In genomic region chr4:81468685-81469084, GRCh38 we compare ENCODE assay signal across 16 cellular contexts. TPM values are rescaled to one million over a fixed set of nuclear protein-coding genes. Genes with fewer than 3 reads are reported as not detected.
DNase-seq lines count a peak whose midpoint lies in the region; ATAC-seq and TF ChIP-seq lines count a peak whose summit lies in the region.
"Had no signal": no experiment of that assay in that cellular context is flagged by ENCODE, and none has a peak within 500 bp of the region (broad histone marks: within the 10 kb centered on the region; RNA-seq: fewer than 3 reads in every experiment).

No MANE protein-coding gene starts in this region.

- DNase-seq in SK-N-MC (ENCODE audit: low read depth, low spot score) (no peak), right lobe of liver (no peak), stomach (no peak), activated gamma-delta T cell treated with Interleukin-2 at 50 U/mL for 16 hours (no peak), NOMO-1 (lab: John Stamatoyannopoulos, UW; ENCODE audit: unreplicated experiment in 2 of 2) (no peak), DMS53 (lab: John Stamatoyannopoulos, UW) (no peak)
- DNase-seq: activated CD4-positive, alpha-beta memory T cell treated with anti-CD3 and anti-CD28 coated beads, Interleukin-2, amount 10 ng/mL, durations not matched to agents 7 days and 5 days; dermis blood vessel endothelial cell; NCI-H1417 treated with DMSO at 0.1 percent for 48 hours; NCI-H446; stimulated activated CD4-positive, alpha-beta T cell treated with anti-CD3 and anti-CD28 coated beads, Interleukin-2, amount 100 ng/mL, for 24 hours had no signal

- intact Hi-C loops in right lobe of liver (cut with DNase I) (no loop called here), stomach (cut with DNase I; ENCODE audit: low total_unique reads) (loop anchor here (5.0 kb wide), 1 partner anchor 374 kb away; no protein-coding TSS in a partner anchor)

- POLR2A ChIA-PET in HEK293 (lab: Yijun Ruan, JAX), result no interaction called here

- TF ChIP-seq CTCF in HEK293 (tag by site-specific recombination; IDR thresholded peaks at IDR 0.05) (no peak), right lobe of liver (IDR thresholded peaks at IDR 0.05) (no peak), stomach (IDR thresholded peaks at IDR 0.05) (no peak)

- ATAC-seq in right lobe of liver, result no peak
- ATAC-seq: Panc1 had no signal

- H3K9ac ChIP-seq in SK-N-MC (ENCODE audit: insufficient read length), result peak overlapping the region; percentile 41

- H3K27me3 ChIP-seq in right lobe of liver (no peaks in the 10 kb centered on the region), stomach (no peaks in the 10 kb centered on the region)
- H3K27me3 ChIP-seq: vagina had no signal

- H3K4me3 ChIP-seq in HEK293 (ENCODE audit: low read depth, low read length) (no peak overlapping the region), SK-N-MC (peak overlapping the region; percentile 98), right lobe of liver (peak overlapping the region; percentile 81 to 90 (median 87)), stomach (peak overlapping the region in 2 of 4 donors; percentile 74 to 83)
- H3K4me3 ChIP-seq: HAP-1 had no signal

- H3K27ac ChIP-seq in HEK293 (ENCODE audit: extremely low read depth, low read depth, low read length), result no peak overlapping the region
- H3K27ac ChIP-seq in SK-N-MC, result peak overlapping the region; percentile 43
- peak overlapping the region; percentile 97 to 100 (median 99) for H3K27ac ChIP-seq in right lobe of liver
- H3K27ac ChIP-seq in stomach, result peak overlapping the region in 3 of 5 donors; percentile 11 to 92 (median 92)
- H3K27ac ChIP-seq: vagina had no signal

- TF ChIP-seq EP300 in stomach (IDR thresholded peaks at IDR 0.05), result no peak

- H3K4me1 ChIP-seq in HEK293 (ENCODE audit: control insufficient read depth, insufficient read depth, low read length) (peaks cover 11% of the 10 kb centered on the region), right lobe of liver (peaks cover 0 to 63% (median 24%) of the 10 kb centered on the region in 4 donors), stomach (peaks cover 22 to 88% (median 54%) of the 10 kb centered on the region in 4 donors)
- H3K4me1 ChIP-seq: HAP-1 had no signal

- CTCF ChIA-PET in HEK293 (lab: Yijun Ruan, JAX), result interaction anchor here (1.5 kb wide), 1 partner anchor 376 kb away, joined by 9 read pairs; no protein-coding TSS in a partner anchor

- 19% methylated on average over 2 of the region's 2 CpGs for WGBS in right lobe of liver (ENCODE audit: insufficient coverage, low coverage, low lambda C conversion rate, missing lambda C conversion rate)
- WGBS in stomach, 5 donors, result 51 to 67% (median 54%) methylated on average over 2 of the region's 2 CpGs

- H3K36me3 ChIP-seq in HEK293 (ENCODE audit: control insufficient read depth in 2 of 2, insufficient read depth in 1 of 2, low read length in 2 of 2) (no peaks in the 10 kb centered on the region), SK-N-MC (ENCODE audit: insufficient read depth, low read length) (no peaks in the 10 kb centered on the region), right lobe of liver (no peaks in the 10 kb centered on the region), stomach (no peaks in the 10 kb centered on the region)
- H3K36me3 ChIP-seq: HAP-1, vagina had no signal

- no peak for TF ChIP-seq POLR2A in right lobe of liver (IDR thresholded peaks at IDR 0.05)
- TF ChIP-seq POLR2A in stomach (IDR thresholded peaks at IDR 0.05), result no peak

- H3K9me3 ChIP-seq in HEK293 (ENCODE audit: control insufficient read depth, insufficient read depth, low read depth, low read length) (no peaks in the 10 kb centered on the region), SK-N-MC (ENCODE audit: low read depth, low read length) (no peaks in the 10 kb centered on the region), right lobe of liver (no peaks in the 10 kb centered on the region), stomach (no peaks in the 10 kb centered on the region)
- H3K9me3 ChIP-seq: HAP-1, vagina had no signal

TF ChIP-seq in HEK293, 187 proteins besides CTCF, POLR2A, EP300 and RAD21:
- TF ChIP-seq ZBTB1 (tag by site-specific recombination; IDR thresholded peaks at IDR 0.05), result no peak
- no peak for TF ChIP-seq ZNF138 (tag by site-specific recombination; IDR thresholded peaks at IDR 0.05; ENCODE audit: borderline replicate concordance)
- no peak for TF ChIP-seq MZF1 (tag by site-specific recombination; IDR thresholded peaks at IDR 0.05; ENCODE audit: borderline replicate concordance)
- 0 out of 2 replicates have a peak, but pooled peaks have one; percentile 24 for TF ChIP-seq FEZF1 (tag by site-specific recombination; IDR thresholded peaks at IDR 0.05)
- TF ChIP-seq ZNF664 (tag by site-specific recombination; IDR thresholded peaks at IDR 0.05), result no peak
- no peak for TF ChIP-seq OVOL3 (tag by site-specific recombination; IDR thresholded peaks at IDR 0.05)

RNA-seq across cellular contexts. Expression of gene RASGEF1B, which starts 3.0 kb away (rescaled TPM):
- total RNA-seq in right lobe of liver (10 to 100 TPM; 22.9 to 51.9 (median 25.8) TPM), stomach (10 to 100 TPM in 2 of 5 donors, 1 to 10 TPM in 3; 7.1 to 56.8 (median 9.6) TPM)
- 10 to 100 TPM in 1 of 3 donors, 1 to 10 TPM in 2; 5.4 to 11.6 (median 6.8) TPM for polyA plus RNA-seq in stomach
- polyA plus RNA-seq: BJ had no signal
